In genomic region chr1:229068266-229069043, GRCh38 we compare ENCODE assay signal across 12 cellular contexts.
A peak's percentile ranks its signal among the peaks of the same experiment; 100 is the strongest.
DNase-seq lines count a peak whose midpoint lies in the region; ATAC-seq lines count a peak whose summit lies in the region.
"Had no signal": no experiment of that assay in that cellular context is flagged by ENCODE, and none has a peak within 500 bp of the region (broad histone marks: within the 10 kb centered on the region; RNA-seq: fewer than 3 reads in every experiment).

No MANE protein-coding gene starts in this region.

- H3K36me3 ChIP-seq in HAP-1 (replicated peaks), result no peaks in the 10 kb centered on the region
- H3K36me3 ChIP-seq: Peyer's patch had no signal

- H3K27ac Mint-ChIP-seq in naive thymus-derived CD8-positive, alpha-beta T cell, result peak overlapping the region in 4 of 10 donors; percentile 11 to 81 (median 64)
- H3K27ac Mint-ChIP-seq: activated CD4-positive, alpha-beta T cell treated with anti-CD3 and anti-CD28 coated beads, Interleukin-2, amount 10 ng/mL, durations not matched to agents 24 days and 14 days had no signal

- H3K4me1 Mint-ChIP-seq in naive thymus-derived CD8-positive, alpha-beta T cell, result peaks cover 18 to 32% (median 23%) of the 10 kb centered on the region in 4 donors

- no peaks in the 10 kb centered on the region for H3K9me3 ChIP-seq in HAP-1
- H3K9me3 ChIP-seq: Peyer's patch had no signal

- no peaks in the 10 kb centered on the region for H3K27me3 ChIP-seq in HAP-1 (ENCODE audit: low read depth)
- H3K27me3 ChIP-seq: Peyer's patch had no signal

- ATAC-seq in esophagus mucosa (peak; percentile 32), GM21529 (IDR thresholded peaks at IDR 0.05; ENCODE audit: unreplicated experiment) (no peak)
- ATAC-seq in naive thymus-derived CD8-positive, alpha-beta T cell, result no peak
- ATAC-seq: left colon had no signal

- H3K4me3 Mint-ChIP-seq in naive thymus-derived CD8-positive, alpha-beta T cell, result peak overlapping the region in 7 of 10 donors; percentile 8 to 69 (median 32)
- H3K4me3 Mint-ChIP-seq: activated CD4-positive, alpha-beta T cell treated with anti-CD3 and anti-CD28 coated beads, Interleukin-2, amount 10 ng/mL, durations not matched to agents 24 days and 14 days had no signal

- POLR2A ChIA-PET in naive thymus-derived CD8-positive, alpha-beta T cell (lab: Charles Lee), result interaction anchor here (1.2 to 1.9 kb wide), 2 partner anchors 10 to 61 kb away, joined by 4 to 8 read pairs; no protein-coding TSS in a partner anchor

- no peaks in the 10 kb centered on the region for H3K4me1 ChIP-seq in HAP-1

- H3K27me3 Mint-ChIP-seq in naive thymus-derived CD8-positive, alpha-beta T cell, result no peaks in the 10 kb centered on the region

- in situ Hi-C loops in HAP-1 (cut with MboI; ENCODE audit: low sequenced_read_pairs), result no loop called here

- H3K4me3 ChIP-seq in HAP-1, result no peak overlapping the region
- H3K4me3 ChIP-seq: Peyer's patch had no signal

- H3K9me3 Mint-ChIP-seq in naive thymus-derived CD8-positive, alpha-beta T cell, result no peaks in the 10 kb centered on the region
- H3K9me3 Mint-ChIP-seq: activated CD4-positive, alpha-beta T cell treated with anti-CD3 and anti-CD28 coated beads, Interleukin-2, amount 10 ng/mL, durations not matched to agents 24 days and 14 days had no signal

- no peaks in the 10 kb centered on the region for H3K36me3 Mint-ChIP-seq in naive thymus-derived CD8-positive, alpha-beta T cell

- DNase-seq in AML-193 (lab: John Stamatoyannopoulos, UW), result peak; percentile 99
- DNase-seq in MV-4-11 (lab: John Stamatoyannopoulos, UW), result peak; percentile 99
- no peak for DNase-seq in naive thymus-derived CD8-positive, alpha-beta T cell
- DNase-seq in HAP-1 (ENCODE audit: low spot score in 2 of 2), result no peak
- no peak for DNase-seq in GM03348 (ENCODE audit: low spot score)
- no peak for DNase-seq in central memory CD4-positive, alpha-beta T cell
- DNase-seq: activated CD4-positive, alpha-beta T cell treated with anti-CD3 and anti-CD28 coated beads, Interleukin-2, amount 10 ng/mL, durations not matched to agents 24 days and 14 days; left colon; NCI-H1417; Peyer's patch had no signal

Comparison
In these comparisons a context has a peak if more than half of its experiments do, and no peak if none do; other contexts are left out.
1. DNase-seq: peak in AML-193 (2 of 2) and MV-4-11 (single experiment); none in naive thymus-derived CD8-positive, alpha-beta T cell (0 of 10), HAP-1 (0 of 2), GM03348 (single experiment) and central memory CD4-positive, alpha-beta T cell (single experiment).